In genomic region chr9:127796225-127796813, GRCh38 we compare ENCODE assay signal across 9 cellular contexts. TPM values are rescaled to one million over a fixed set of nuclear protein-coding genes. Genes with fewer than 3 reads are reported as not detected.
DNase-seq lines count a peak whose midpoint lies in the region; ATAC-seq and TF ChIP-seq lines count a peak whose summit lies in the region.
"Had no signal": no experiment of that assay in that cellular context is flagged by ENCODE, and none has a peak within 500 bp of the region (broad histone marks: within the 10 kb centered on the region; RNA-seq: fewer than 3 reads in every experiment).

No MANE protein-coding gene starts in this region.

- H3K27ac Mint-ChIP-seq in activated naive CD4-positive, alpha-beta T cell treated with anti-CD3 and anti-CD28 coated beads, Interleukin-2, amount 10 ng/mL, durations not matched to agents 7 days and 5 days, result peak overlapping the region; percentile 73
- H3K27ac Mint-ChIP-seq in immature natural killer cell, result peak overlapping the region; percentile 66 to 83 (median 76)

- TF ChIP-seq CTCF in VCaP (conservative IDR thresholded peaks at IDR 0.05), result no peak
- TF ChIP-seq CTCF in uterus (IDR thresholded peaks at IDR 0.05), result no peak

- CTCF ChIA-PET in activated naive CD4-positive, alpha-beta T cell treated with anti-CD3 and anti-CD28 coated beads, Interleukin-2, amount 10 ng/mL, durations not matched to agents 7 days and 5 days (lab: Charles Lee), result interaction anchor here (0.5 to 0.8 kb wide), 2 partner anchors 16 to 74 kb away, joined by 3 to 4 read pairs; no protein-coding TSS in a partner anchor

- no peaks in the 10 kb centered on the region for H3K36me3 ChIP-seq in uterus

- H3K36me3 Mint-ChIP-seq in activated naive CD4-positive, alpha-beta T cell treated with anti-CD3 and anti-CD28 coated beads, Interleukin-2, amount 10 ng/mL, durations not matched to agents 7 days and 5 days, result peaks cover 11% of the 10 kb centered on the region
- peaks cover 0 to 7% (median 0%) of the 10 kb centered on the region in 3 donors for H3K36me3 Mint-ChIP-seq in immature natural killer cell

- TF ChIP-seq POLR2A in uterus (IDR thresholded peaks at IDR 0.05), result no peak

- DNase-seq in activated naive CD4-positive, alpha-beta T cell treated with anti-CD3 and anti-CD28 coated beads, Interleukin-2, amount 10 ng/mL, durations not matched to agents 7 days and 5 days, result no peak
- DNase-seq in activated naive CD4-positive, alpha-beta T cell treated with anti-CD3 and anti-CD28 coated beads, Interleukin-2, amount 50 U/mL, for 16 hours, result no peak
- DNase-seq in immature natural killer cell (no peak), uterus (peak; percentile 79), NCI-H2171 (lab: John Stamatoyannopoulos, UW) (no peak)
- DNase-seq: stimulated activated CD4-positive, alpha-beta T cell treated with anti-CD3 and anti-CD28 coated beads, Interleukin-4, amount 100 ng/mL, for 4 hours had no signal

- ATAC-seq in GM19395 (IDR thresholded peaks at IDR 0.05; ENCODE audit: unreplicated experiment) (no peak), GM21528 (IDR thresholded peaks at IDR 0.05; ENCODE audit: low FRiP score, unreplicated experiment) (no peak)

- no peaks in the 10 kb centered on the region for H3K9me3 ChIP-seq in uterus

- H3K9me3 Mint-ChIP-seq in activated naive CD4-positive, alpha-beta T cell treated with anti-CD3 and anti-CD28 coated beads, Interleukin-2, amount 10 ng/mL, durations not matched to agents 7 days and 5 days, result no peaks in the 10 kb centered on the region
- no peaks in the 10 kb centered on the region for H3K9me3 Mint-ChIP-seq in immature natural killer cell

- H3K4me1 Mint-ChIP-seq in activated naive CD4-positive, alpha-beta T cell treated with anti-CD3 and anti-CD28 coated beads, Interleukin-2, amount 10 ng/mL, durations not matched to agents 7 days and 5 days, result peaks cover 38% of the 10 kb centered on the region
- peaks cover 34% of the 10 kb centered on the region in 2 donors for H3K4me1 Mint-ChIP-seq in immature natural killer cell

- H3K27ac ChIP-seq in VCaP (peak overlapping the region; percentile 38), uterus (peak overlapping the region; percentile 16 to 56)

- H3K4me3 Mint-ChIP-seq in activated naive CD4-positive, alpha-beta T cell treated with anti-CD3 and anti-CD28 coated beads, Interleukin-2, amount 10 ng/mL, durations not matched to agents 7 days and 5 days, result peak overlapping the region; percentile 57
- H3K4me3 Mint-ChIP-seq in immature natural killer cell, result peak overlapping the region; percentile 52 to 82 (median 78)

- peaks cover 0 to 3% of the 10 kb centered on the region in 2 donors for H3K4me1 ChIP-seq in uterus

- no peak overlapping the region for H3K4me3 ChIP-seq in uterus

- no peaks in the 10 kb centered on the region for H3K27me3 Mint-ChIP-seq in activated naive CD4-positive, alpha-beta T cell treated with anti-CD3 and anti-CD28 coated beads, Interleukin-2, amount 10 ng/mL, durations not matched to agents 7 days and 5 days
- peaks cover 0 to 4% (median 1%) of the 10 kb centered on the region in 3 donors for H3K27me3 Mint-ChIP-seq in immature natural killer cell (ENCODE audit: low read depth in 3 of 3)

- intact Hi-C loops in uterus (cut with DNase I; ENCODE audit: low total_unique reads), result no loop called here

- no peaks in the 10 kb centered on the region for H3K27me3 ChIP-seq in uterus

RNA-seq across cellular contexts. Expression of gene FPGS, which starts 6.4 kb away (rescaled TPM):
- 10 to 100 TPM; 77.3 to 97.7 (median 89.1) TPM for polyA plus RNA-seq in immature natural killer cell
- 100 to 1,000 TPM in 1 of 4 donors, 10 to 100 TPM in 3; 11.5 to 128 (median 46.6) TPM for total RNA-seq in uterus

RNA-seq across cellular contexts. Expression of gene CDK9, which starts 10.5 kb away (rescaled TPM):
- polyA plus RNA-seq in immature natural killer cell, result 10 to 100 TPM; 44.6 to 83.1 (median 58.1) TPM
- total RNA-seq in uterus, result 100 to 1,000 TPM in 1 of 4 donors, 10 to 100 TPM in 3; 30.0 to 175 (median 77.4) TPM

RNA-seq across cellular contexts. Expression of gene SH2D3C, which starts 17.9 kb away (rescaled TPM):
- 10 to 100 TPM; 16.9 to 86.2 (median 18.7) TPM for polyA plus RNA-seq in immature natural killer cell
- total RNA-seq in uterus, result 10 to 100 TPM in 3 of 4 donors, 1 to 10 TPM in 1; 3.6 to 38.1 (median 19.8) TPM

RNA-seq across cellular contexts. Expression of gene ENG, which starts 58.1 kb away (rescaled TPM):
- polyA plus RNA-seq in immature natural killer cell, result 10 to 100 TPM in 1 of 3 donors, 1 to 10 TPM in 2; 7.2 to 12.1 (median 8.6) TPM
- 100 to 1,000 TPM in 1 of 4 donors, 10 to 100 TPM in 3; 14.0 to 256 (median 50.3) TPM for total RNA-seq in uterus

Comparison
In these comparisons a context has a peak if more than half of its experiments do, and no peak if none do; other contexts are left out.
1. DNase-seq: peak in uterus (2 of 2); none in activated naive CD4-positive, alpha-beta T cell treated with anti-CD3 and anti-CD28 coated beads, Interleukin-2, amount 10 ng/mL, durations not matched to agents 7 days and 5 days (single experiment), activated naive CD4-positive, alpha-beta T cell treated with anti-CD3 and anti-CD28 coated beads, Interleukin-2, amount 50 U/mL, for 16 hours (single experiment), immature natural killer cell (0 of 3) and NCI-H2171 (single experiment).